Comparison of ENCODE assay signal across 19 cellular contexts in genomic region chr6:159862103-159862502, GRCh38. TPM values are rescaled to one million over a fixed set of nuclear protein-coding genes. Genes with fewer than 3 reads are reported as not detected.
DNase-seq lines count a peak whose midpoint lies in the region; ATAC-seq and TF ChIP-seq lines count a peak whose summit lies in the region.
"Had no signal": no experiment of that assay in that cellular context is flagged by ENCODE, and none has a peak within 500 bp of the region (broad histone marks: within the 10 kb centered on the region; RNA-seq: fewer than 3 reads in every experiment).

No MANE protein-coding gene starts in this region.

- peaks cover 15% of the 10 kb centered on the region for H3K4me1 Mint-ChIP-seq in activated CD4-positive, alpha-beta T cell treated with anti-CD3 and anti-CD28 coated beads for 36 hours
- peaks cover 15% of the 10 kb centered on the region for H3K4me1 Mint-ChIP-seq in activated CD8-positive, alpha-beta T cell treated with anti-CD3 and anti-CD28 coated beads for 36 hours (ENCODE audit: low read depth)
- H3K4me1 Mint-ChIP-seq in naive thymus-derived CD8-positive, alpha-beta T cell, result peaks cover 13 to 26% (median 25%) of the 10 kb centered on the region in 4 donors
- H3K4me1 Mint-ChIP-seq: IgD-negative memory B cell had no signal

- no peak for TF ChIP-seq CTCF in activated CD8-positive, alpha-beta T cell treated with anti-CD3 and anti-CD28 coated beads for 36 hours (IDR thresholded peaks at IDR 0.05)

- no peak overlapping the region for H3K4me3 Mint-ChIP-seq in activated CD4-positive, alpha-beta T cell treated with anti-CD3 and anti-CD28 coated beads for 36 hours
- H3K4me3 Mint-ChIP-seq in activated CD8-positive, alpha-beta T cell treated with anti-CD3 and anti-CD28 coated beads for 36 hours, result no peak overlapping the region
- H3K4me3 Mint-ChIP-seq in naive thymus-derived CD8-positive, alpha-beta T cell, result peak overlapping the region; percentile 4 to 78 (median 67)
- H3K4me3 Mint-ChIP-seq: IgD-negative memory B cell had no signal

- ATAC-seq in activated CD4-positive, alpha-beta T cell treated with anti-CD3 and anti-CD28 coated beads for 36 hours, result peak; percentile 19
- ATAC-seq in activated CD8-positive, alpha-beta T cell treated with anti-CD3 and anti-CD28 coated beads for 36 hours, result peak; percentile 53
- peak; percentile 82 to 89 for ATAC-seq in naive thymus-derived CD8-positive, alpha-beta T cell

- POLR2A ChIA-PET in activated CD4-positive, alpha-beta T cell treated with anti-CD3 and anti-CD28 coated beads for 36 hours (lab: Charles Lee), result interaction anchor here (0.6 to 0.7 kb wide), 2 partner anchors 48 to 174 kb away, joined by 3 to 4 read pairs; no protein-coding TSS in a partner anchor
- POLR2A ChIA-PET in activated CD8-positive, alpha-beta T cell treated with anti-CD3 and anti-CD28 coated beads for 36 hours (lab: Charles Lee), result no interaction called here
- POLR2A ChIA-PET in naive thymus-derived CD8-positive, alpha-beta T cell (lab: Charles Lee), result interaction anchor here (1.0 to 1.1 kb wide), 3 partner anchors 29 to 136 kb away, joined by 3 read pairs; partner anchors contain the start of gene TCP1

- peaks cover 2% of the 10 kb centered on the region for H3K27me3 Mint-ChIP-seq in activated CD4-positive, alpha-beta T cell treated with anti-CD3 and anti-CD28 coated beads for 36 hours
- peaks cover 2% of the 10 kb centered on the region for H3K27me3 Mint-ChIP-seq in activated CD8-positive, alpha-beta T cell treated with anti-CD3 and anti-CD28 coated beads for 36 hours
- peaks cover 0 to 4% (median 0%) of the 10 kb centered on the region in 5 donors for H3K27me3 Mint-ChIP-seq in naive thymus-derived CD8-positive, alpha-beta T cell

- CTCF ChIA-PET in activated CD4-positive, alpha-beta T cell treated with anti-CD3 and anti-CD28 coated beads for 36 hours (lab: Charles Lee), result interaction anchor here (0.7 kb wide), 1 partner anchor 163 kb away, joined by 3 read pairs; no protein-coding TSS in a partner anchor
- CTCF ChIA-PET in activated CD8-positive, alpha-beta T cell treated with anti-CD3 and anti-CD28 coated beads for 36 hours (lab: Charles Lee), result interaction anchor here (0.7 to 1.3 kb wide), 2 partner anchors 9 to 165 kb away, joined by 3 to 4 read pairs; no protein-coding TSS in a partner anchor

- peak overlapping the region; percentile 0 for H3K27ac Mint-ChIP-seq in activated CD4-positive, alpha-beta T cell treated with anti-CD3 and anti-CD28 coated beads for 36 hours
- H3K27ac Mint-ChIP-seq in activated CD8-positive, alpha-beta T cell treated with anti-CD3 and anti-CD28 coated beads for 36 hours, result peak overlapping the region; percentile 21
- H3K27ac Mint-ChIP-seq in naive thymus-derived CD8-positive, alpha-beta T cell, result peak overlapping the region; percentile 22 to 94 (median 68)

- DNase-seq in activated CD4-positive, alpha-beta T cell treated with anti-CD3 and anti-CD28 coated beads for 36 hours, result no peak
- no peak for DNase-seq in activated CD4-positive, alpha-beta T cell treated with anti-CD3 and anti-CD28 coated beads for 48 hours
- DNase-seq in stimulated activated naive CD4-positive, alpha-beta T cell (lab: John Stamatoyannopoulos, UW), result peak in 4 of 6 experiments; percentile 2 to 73 (median 68)
- DNase-seq in stimulated activated naive CD4-positive, alpha-beta T cell treated with Interleukin-2 at 50 U/mL for 16 hours (lab: John Stamatoyannopoulos, UW), result no peak
- DNase-seq in activated CD8-positive, alpha-beta T cell treated with anti-CD3 and anti-CD28 coated beads for 36 hours, result peak; percentile 12
- peak in 6 of 10 donors; percentile 33 to 81 (median 45) for DNase-seq in naive thymus-derived CD8-positive, alpha-beta T cell
- DNase-seq in ureter (ENCODE audit: low spot score), result no peak
- no peak for DNase-seq in NCI-H2227 treated with DMSO at 0.1 percent for 48 hours (lab: John Stamatoyannopoulos, UW)
- DNase-seq: Calu3; Kasumi-1; MM.1S; NCI-H1092; NCI-H1436 treated with DMSO at 0.1 percent for 48 hours; NCI-H2029 treated with DMSO at 0.1 percent for 48 hours; NK-92 treated with Interleukin-12 subunit alpha and Interleukin-12 subunit beta, amount 100 ng/mL, for 24 hours; Peyer's patch had no signal

- H3K36me3 Mint-ChIP-seq in activated CD4-positive, alpha-beta T cell treated with anti-CD3 and anti-CD28 coated beads for 36 hours (ENCODE audit: low read depth), result no peaks in the 10 kb centered on the region
- H3K36me3 Mint-ChIP-seq in activated CD8-positive, alpha-beta T cell treated with anti-CD3 and anti-CD28 coated beads for 36 hours (ENCODE audit: low read depth), result no peaks in the 10 kb centered on the region
- H3K36me3 Mint-ChIP-seq in naive thymus-derived CD8-positive, alpha-beta T cell, result peaks cover 0 to 11% (median 10%) of the 10 kb centered on the region in 3 donors
- H3K36me3 Mint-ChIP-seq: IgD-negative memory B cell had no signal

- intact Hi-C loops in activated CD4-positive, alpha-beta T cell treated with anti-CD3 and anti-CD28 coated beads for 36 hours (cut with DNase I, micrococcal nuclease), result loop anchor here (2.0 to 5.0 kb wide), 3 partner anchors 241 to 660 kb away; no protein-coding TSS in a partner anchor
- intact Hi-C loops in activated CD8-positive, alpha-beta T cell treated with anti-CD3 and anti-CD28 coated beads for 36 hours (cut with micrococcal nuclease), result loop anchor here (5.0 to 10.0 kb wide), 3 partner anchors 80 to 593 kb away; no protein-coding TSS in a partner anchor

- H3K9me3 Mint-ChIP-seq in activated CD4-positive, alpha-beta T cell treated with anti-CD3 and anti-CD28 coated beads for 36 hours (ENCODE audit: low read depth), result peaks cover 3% of the 10 kb centered on the region
- peaks cover under 1% of the 10 kb centered on the region for H3K9me3 Mint-ChIP-seq in activated CD8-positive, alpha-beta T cell treated with anti-CD3 and anti-CD28 coated beads for 36 hours
- peaks cover 0 to 16% (median 4%) of the 10 kb centered on the region in 9 donors for H3K9me3 Mint-ChIP-seq in naive thymus-derived CD8-positive, alpha-beta T cell

RNA-seq across cellular contexts. Expression of gene MAS1, which starts 28.7 kb away (rescaled TPM):
- not detected for total RNA-seq in activated CD4-positive, alpha-beta T cell treated with anti-CD3 and anti-CD28 coated beads for 36 hours
- total RNA-seq in activated CD8-positive, alpha-beta T cell treated with anti-CD3 and anti-CD28 coated beads for 36 hours, result not detected
- total RNA-seq in naive thymus-derived CD8-positive, alpha-beta T cell, result not detected
- polyA plus RNA-seq in naive thymus-derived CD8-positive, alpha-beta T cell, result not detected
- not detected for total RNA-seq in ureter
- total RNA-seq: Calu3, H4, NCI-H460, Peyer's patch had no signal
- polyA plus RNA-seq: IgD-negative memory B cell had no signal

Comparison
In these comparisons a context has a peak if more than half of its experiments do, and no peak if none do; other contexts are left out.
1. DNase-seq: peak in stimulated activated naive CD4-positive, alpha-beta T cell (4 of 6), activated CD8-positive, alpha-beta T cell treated with anti-CD3 and anti-CD28 coated beads for 36 hours (single experiment) and naive thymus-derived CD8-positive, alpha-beta T cell (6 of 10); none in activated CD4-positive, alpha-beta T cell treated with anti-CD3 and anti-CD28 coated beads for 36 hours (single experiment), activated CD4-positive, alpha-beta T cell treated with anti-CD3 and anti-CD28 coated beads for 48 hours (single experiment), stimulated activated naive CD4-positive, alpha-beta T cell treated with Interleukin-2 at 50 U/mL for 16 hours (single experiment), ureter (single experiment) and NCI-H2227 treated with DMSO at 0.1 percent for 48 hours (single experiment).
2. ATAC-seq: peak in every context shown above with its lines; median percentile 86 in naive thymus-derived CD8-positive, alpha-beta T cell; 53 in activated CD8-positive, alpha-beta T cell treated with anti-CD3 and anti-CD28 coated beads for 36 hours; 19 in activated CD4-positive, alpha-beta T cell treated with anti-CD3 and anti-CD28 coated beads for 36 hours.
3. H3K27ac Mint-ChIP-seq: peak in every context shown above with its lines; median percentile 68 in naive thymus-derived CD8-positive, alpha-beta T cell; 21 in activated CD8-positive, alpha-beta T cell treated with anti-CD3 and anti-CD28 coated beads for 36 hours; 0 in activated CD4-positive, alpha-beta T cell treated with anti-CD3 and anti-CD28 coated beads for 36 hours.
4. H3K4me3 Mint-ChIP-seq: peak in naive thymus-derived CD8-positive, alpha-beta T cell (10 of 10); none in activated CD4-positive, alpha-beta T cell treated with anti-CD3 and anti-CD28 coated beads for 36 hours (single experiment) and activated CD8-positive, alpha-beta T cell treated with anti-CD3 and anti-CD28 coated beads for 36 hours (single experiment).